21 cellular contexts compared by ENCODE assay signal in the genomic region with DNA sequence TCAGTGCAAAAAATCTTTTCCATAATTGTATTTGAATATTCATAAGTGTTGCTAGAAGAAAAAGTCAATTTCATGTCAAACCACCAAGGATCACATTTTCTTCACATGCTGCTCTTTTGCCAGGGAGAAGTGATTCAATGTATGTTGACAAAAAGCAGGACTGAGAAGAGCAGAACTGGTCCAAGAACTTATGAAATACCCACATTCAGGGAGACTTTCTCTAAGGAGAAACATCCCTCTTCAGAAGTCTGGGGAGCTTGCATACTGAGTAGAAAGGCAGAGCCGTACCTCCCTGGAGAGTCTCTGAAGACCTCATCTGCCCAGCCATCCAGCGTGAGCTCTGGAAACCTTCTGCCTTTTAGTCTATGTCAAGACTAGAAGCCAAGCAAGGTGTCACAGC. TPM values are rescaled to one million over a fixed set of nuclear protein-coding genes. Genes with fewer than 3 reads are reported as not detected.
"Had no signal": no experiment of that assay in that cellular context is flagged by ENCODE, and none has a peak within 500 bp of the region (broad histone marks: within the 10 kb centered on the region; RNA-seq: fewer than 3 reads in every experiment).

No MANE protein-coding gene starts in this region.

- H3K27ac ChIP-seq: colonic mucosa, left lung, pancreas, upper lobe of right lung had no signal

- H3K36me3 Mint-ChIP-seq: activated naive CD4-positive, alpha-beta T cell treated with anti-CD3 and anti-CD28 coated beads, Interleukin-2, amount 50 U/mL, for 72 hours; stimulated activated effector memory CD8-positive, alpha-beta T cell treated with anti-CD3 and anti-CD28 coated beads, Interleukin-12 subunit alpha, Interleukin-12 subunit beta, amount 100 ng/mL, for 72 hours; WTC11 had no signal

- H3K27ac Mint-ChIP-seq: activated CD4-positive, alpha-beta T cell treated with anti-CD3 and anti-CD28 coated beads for 36 hours; activated naive CD4-positive, alpha-beta T cell treated with anti-CD3 and anti-CD28 coated beads, Interleukin-2, amount 50 U/mL, for 72 hours; activated T-helper 1 cell treated with anti-CD3 and anti-CD28 coated beads, Interleukin-12 subunit alpha, Interleukin-12 subunit beta, Interleukin-2, Interleukin-4 antibody, amounts not matched to agents 30 ng/mL and 10 ng/mL and 1 ng/mL, durations not matched to agents 14 hours and 24 hours and 36 hours; stimulated activated effector memory CD8-positive, alpha-beta T cell treated with anti-CD3 and anti-CD28 coated beads, Interleukin-12 subunit alpha, Interleukin-12 subunit beta, amount 100 ng/mL, for 72 hours; WTC11 had no signal

- H3K27me3 ChIP-seq: body of pancreas, colonic mucosa, pancreas, upper lobe of right lung had no signal

- H3K4me3 ChIP-seq: body of pancreas, colonic mucosa, left lung, pancreas, thoracic aorta, upper lobe of right lung had no signal

- DNase-seq: activated CD4-positive, alpha-beta T cell treated with anti-CD3 and anti-CD28 coated beads for 36 hours; activated CD4-positive, alpha-beta T cell treated with anti-CD3 and anti-CD28 coated beads, Interleukin-2, amount 50 U/mL, for 48 hours; activated gamma-delta T cell treated with Interleukin-2 at 50 U/mL for 16 hours; activated T-cell treated with anti-CD3 and anti-CD28 coated beads for 4 hours; amygdala; body of pancreas; caudate nucleus; colonic mucosa; hippocampal formation; islet precursor cell; left lung; pancreas; stimulated activated CD4-positive, alpha-beta T cell treated with anti-CD3 and anti-CD28 coated beads, Interleukin-4, amount 100 ng/mL, for 24 hours; upper lobe of right lung had no signal

- H3K4me1 ChIP-seq: colonic mucosa, pancreas, upper lobe of right lung had no signal

- H3K4me3 Mint-ChIP-seq: activated CD4-positive, alpha-beta T cell treated with anti-CD3 and anti-CD28 coated beads for 36 hours; activated T-helper 1 cell treated with anti-CD3 and anti-CD28 coated beads, Interleukin-12 subunit alpha, Interleukin-12 subunit beta, Interleukin-2, Interleukin-4 antibody, amounts not matched to agents 30 ng/mL and 10 ng/mL and 1 ng/mL, durations not matched to agents 14 hours and 24 hours and 36 hours; stimulated activated effector memory CD8-positive, alpha-beta T cell treated with anti-CD3 and anti-CD28 coated beads, Interleukin-12 subunit alpha, Interleukin-12 subunit beta, amount 100 ng/mL, for 72 hours; WTC11 had no signal

- ATAC-seq: activated CD4-positive, alpha-beta T cell treated with anti-CD3 and anti-CD28 coated beads for 36 hours; activated naive CD4-positive, alpha-beta T cell treated with anti-CD3 and anti-CD28 coated beads, Interleukin-2, amount 50 U/mL, for 72 hours; body of pancreas; left lung; sciatic nerve; stimulated activated effector memory CD8-positive, alpha-beta T cell treated with anti-CD3 and anti-CD28 coated beads, Interleukin-12 subunit alpha, Interleukin-12 subunit beta, amount 100 ng/mL, for 72 hours; upper lobe of right lung; WTC11 had no signal

- FAIRE-seq: pancreas had no signal

- H3K9me3 ChIP-seq: body of pancreas, colonic mucosa, left lung, pancreas, thoracic aorta, upper lobe of right lung had no signal

- H3K9me3 Mint-ChIP-seq: activated naive CD4-positive, alpha-beta T cell treated with anti-CD3 and anti-CD28 coated beads, Interleukin-2, amount 50 U/mL, for 72 hours; stimulated activated effector memory CD8-positive, alpha-beta T cell treated with anti-CD3 and anti-CD28 coated beads, Interleukin-12 subunit alpha, Interleukin-12 subunit beta, amount 100 ng/mL, for 72 hours; WTC11 had no signal

- H3K36me3 ChIP-seq: colonic mucosa, left lung, pancreas, thoracic aorta, upper lobe of right lung had no signal

RNA-seq across cellular contexts. Expression of a gene that starts 6.6 kb away (rescaled TPM):
- total RNA-seq: activated CD4-positive, alpha-beta T cell treated with anti-CD3 and anti-CD28 coated beads for 36 hours; activated naive CD4-positive, alpha-beta T cell treated with anti-CD3 and anti-CD28 coated beads, Interleukin-2, amount 50 U/mL, for 72 hours; activated T-helper 1 cell treated with anti-CD3 and anti-CD28 coated beads, Interleukin-12 subunit alpha, Interleukin-12 subunit beta, Interleukin-2, Interleukin-4 antibody, amounts not matched to agents 30 ng/mL and 10 ng/mL and 1 ng/mL, durations not matched to agents 14 hours and 24 hours and 36 hours; colonic mucosa; mononuclear cell; upper lobe of right lung had no signal
